14 cellular contexts compared by ENCODE assay signal in the genomic region with DNA sequence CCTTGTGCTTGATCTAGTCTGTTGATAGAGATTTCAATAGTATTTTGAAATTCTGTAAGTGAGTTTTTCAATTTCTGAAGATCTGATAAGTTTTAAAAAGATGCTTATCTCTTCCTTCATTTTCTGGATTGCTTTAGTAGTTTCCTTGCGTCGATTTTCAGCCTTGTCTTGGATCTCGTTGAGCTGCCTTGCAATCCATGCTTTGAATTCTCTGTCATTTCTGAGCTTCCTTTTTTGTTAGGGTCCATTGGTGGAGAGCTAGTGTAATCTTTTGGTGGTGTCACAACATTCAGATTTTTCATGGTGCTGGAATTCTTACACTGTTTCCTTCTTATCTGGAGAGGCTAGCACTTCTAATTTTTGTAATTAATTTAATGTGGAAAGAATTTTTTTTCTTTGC.
DNase-seq lines count a peak whose midpoint lies in the region; ATAC-seq and TF ChIP-seq lines count a peak whose summit lies in the region.
"Had no signal": no experiment of that assay in that cellular context is flagged by ENCODE, and none has a peak within 500 bp of the region (broad histone marks: within the 10 kb centered on the region; RNA-seq: fewer than 3 reads in every experiment).

No MANE protein-coding gene starts in this region.

- intact Hi-C loops in activated CD4-positive, alpha-beta T cell treated with anti-CD3 and anti-CD28 coated beads for 36 hours (cut with DNase I, micrococcal nuclease) = loop anchor here (1.0 to 10.0 kb wide), 14 partner anchors 34 to 495 kb away; a partner anchor contains a TSS
- intact Hi-C loops in CD4-positive, alpha-beta T cell (cut with DNase I, micrococcal nuclease) = loop anchor here (1.0 to 5.0 kb wide), 6 partner anchors 34 to 221 kb away; a partner anchor contains a TSS
- intact Hi-C loops in left colon (cut with DNase I, micrococcal nuclease) = loop anchor here (2.0 to 10.0 kb wide), 3 partner anchors 220 to 432 kb away; a partner anchor contains a TSS

- CTCF ChIA-PET in activated CD4-positive, alpha-beta T cell treated with anti-CD3 and anti-CD28 coated beads for 36 hours (lab: Charles Lee) = interaction anchor here (0.7 to 5.4 kb wide), 40 partner anchors 9 to 496 kb away, joined by 3 to 108 read pairs (median 4); a partner anchor contains a TSS
- CTCF ChIA-PET in CD4-positive, alpha-beta T cell (lab: Charles Lee) = interaction anchor here (0.6 to 3.5 kb wide), 33 partner anchors 12 to 277 kb away, joined by 3 to 57 read pairs (median 5); a partner anchor contains a TSS

- H3K9me3 Mint-ChIP-seq in activated CD4-positive, alpha-beta T cell treated with anti-CD3 and anti-CD28 coated beads for 36 hours (ENCODE audit: low read depth) = peaks cover 2% of the 10 kb centered on the region
- H3K9me3 Mint-ChIP-seq in CD4-positive, alpha-beta T cell = no peaks in the 10 kb centered on the region
- peaks cover 0 to 5% (median 0%) of the 10 kb centered on the region in 6 donors for H3K9me3 Mint-ChIP-seq in immature natural killer cell

- H3K4me3 Mint-ChIP-seq in activated CD4-positive, alpha-beta T cell treated with anti-CD3 and anti-CD28 coated beads for 36 hours = peak overlapping the region; percentile 15
- peak overlapping the region; percentile 89 for H3K4me3 Mint-ChIP-seq in CD4-positive, alpha-beta T cell
- H3K4me3 Mint-ChIP-seq in T-helper 17 cell (peak overlapping the region; percentile 28), immature natural killer cell (peak overlapping the region; percentile 9 to 95 (median 66))

- TF ChIP-seq CTCF in CD4-positive, alpha-beta T cell (IDR thresholded peaks at IDR 0.05) = no peak

- H3K36me3 Mint-ChIP-seq in activated CD4-positive, alpha-beta T cell treated with anti-CD3 and anti-CD28 coated beads for 36 hours (ENCODE audit: low read depth) = no peaks in the 10 kb centered on the region
- no peaks in the 10 kb centered on the region for H3K36me3 Mint-ChIP-seq in CD4-positive, alpha-beta T cell (ENCODE audit: low read depth)
- H3K36me3 Mint-ChIP-seq in T-helper 17 cell (ENCODE audit: low read depth) (no peaks in the 10 kb centered on the region), immature natural killer cell (no peaks in the 10 kb centered on the region)

- peak overlapping the region; percentile 66 for H3K27ac ChIP-seq in CD4-positive, alpha-beta T cell (ENCODE audit: low read depth, low read length)
- H3K27ac ChIP-seq: GM23248, KMS-11, SJCRH30 had no signal

- peaks cover 28% of the 10 kb centered on the region for H3K4me1 Mint-ChIP-seq in activated CD4-positive, alpha-beta T cell treated with anti-CD3 and anti-CD28 coated beads for 36 hours
- peaks cover 63% of the 10 kb centered on the region for H3K4me1 Mint-ChIP-seq in CD4-positive, alpha-beta T cell (ENCODE audit: low read depth)
- H3K4me1 Mint-ChIP-seq in T-helper 17 cell = peaks cover 44% of the 10 kb centered on the region
- H3K4me1 Mint-ChIP-seq in immature natural killer cell = peaks cover 36 to 51% of the 10 kb centered on the region in 2 donors

- no peaks in the 10 kb centered on the region for H3K27me3 ChIP-seq in CD4-positive, alpha-beta T cell (ENCODE audit: control insufficient read depth, insufficient read depth, low read length)
- H3K27me3 ChIP-seq: SJCRH30, spleen had no signal

- no peak for ATAC-seq in activated CD4-positive, alpha-beta T cell treated with anti-CD3 and anti-CD28 coated beads for 36 hours
- no peak for ATAC-seq in CD4-positive, alpha-beta T cell (ENCODE audit: poor library complexity)
- ATAC-seq in T-helper 17 cell (no peak), left colon (no peak)

- POLR2A ChIA-PET in activated CD4-positive, alpha-beta T cell treated with anti-CD3 and anti-CD28 coated beads for 36 hours (lab: Charles Lee) = interaction anchor here (2.4 kb wide), 1 partner anchor 61 kb away, joined by 12 read pairs; a partner anchor contains a TSS
- POLR2A ChIA-PET in CD4-positive, alpha-beta T cell (lab: Charles Lee) = interaction anchor here (0.7 to 4.7 kb wide), 26 partner anchors 8 to 274 kb away, joined by 3 to 84 read pairs (median 8); a partner anchor contains a TSS

- H3K27me3 Mint-ChIP-seq in activated CD4-positive, alpha-beta T cell treated with anti-CD3 and anti-CD28 coated beads for 36 hours = no peaks in the 10 kb centered on the region
- H3K27me3 Mint-ChIP-seq in CD4-positive, alpha-beta T cell = no peaks in the 10 kb centered on the region
- no peaks in the 10 kb centered on the region for H3K27me3 Mint-ChIP-seq in T-helper 17 cell
- H3K27me3 Mint-ChIP-seq in immature natural killer cell (ENCODE audit: low read depth in 3 of 3) = peaks cover 0 to 4% (median 0%) of the 10 kb centered on the region in 3 donors

- no peaks in the 10 kb centered on the region for H3K9me3 ChIP-seq in CD4-positive, alpha-beta T cell (ENCODE audit: control insufficient read depth, low read length)
- H3K9me3 ChIP-seq in T-helper 17 cell (ENCODE audit: control insufficient read depth, low read length, poor library complexity, severe bottlenecking) = no peaks in the 10 kb centered on the region
- H3K9me3 ChIP-seq: SJCRH30 had no signal

- DNase-seq in activated CD4-positive, alpha-beta T cell treated with anti-CD3 and anti-CD28 coated beads for 36 hours = no peak
- DNase-seq in activated CD4-positive, alpha-beta T cell treated with anti-CD3 and anti-CD28 coated beads, Interleukin-2, amount 50 U/mL, for 48 hours = no peak
- DNase-seq in CD4-positive, alpha-beta T cell = no peak
- DNase-seq in T-helper 17 cell (no peak), immature natural killer cell (no peak), SHP77 treated with DMSO at 0.1 percent for 48 hours (lab: John Stamatoyannopoulos, UW) (no peak), NOMO-1 treated with dmso at 0.1 percent for 144 hours (lab: John Stamatoyannopoulos, UW; ENCODE audit: unreplicated experiment) (no peak), left colon (no peak)
- DNase-seq: 8988T, NCI-H2081 treated with DMSO at 0.1 percent for 48 hours had no signal

- peak overlapping the region; percentile 48 for H3K27ac Mint-ChIP-seq in activated CD4-positive, alpha-beta T cell treated with anti-CD3 and anti-CD28 coated beads for 36 hours
- H3K27ac Mint-ChIP-seq in CD4-positive, alpha-beta T cell = peak overlapping the region; percentile 96
- H3K27ac Mint-ChIP-seq in T-helper 17 cell (peak overlapping the region; percentile 99), immature natural killer cell (peak overlapping the region; percentile 94 to 99 (median 98))

Comparison
In these comparisons a context has a peak if more than half of its experiments do, and no peak if none do; other contexts are left out.
1. H3K27ac Mint-ChIP-seq: peak in every context shown above with its lines; median percentile 99 in T-helper 17 cell; 98 in immature natural killer cell; 96 in CD4-positive, alpha-beta T cell; 48 in activated CD4-positive, alpha-beta T cell treated with anti-CD3 and anti-CD28 coated beads for 36 hours.
2. H3K4me3 Mint-ChIP-seq: peak in every context shown above with its lines; median percentile 89 in CD4-positive, alpha-beta T cell; 66 in immature natural killer cell; 28 in T-helper 17 cell; 15 in activated CD4-positive, alpha-beta T cell treated with anti-CD3 and anti-CD28 coated beads for 36 hours.